ENCODE assay signal across 23 cellular contexts in the genomic region with DNA sequence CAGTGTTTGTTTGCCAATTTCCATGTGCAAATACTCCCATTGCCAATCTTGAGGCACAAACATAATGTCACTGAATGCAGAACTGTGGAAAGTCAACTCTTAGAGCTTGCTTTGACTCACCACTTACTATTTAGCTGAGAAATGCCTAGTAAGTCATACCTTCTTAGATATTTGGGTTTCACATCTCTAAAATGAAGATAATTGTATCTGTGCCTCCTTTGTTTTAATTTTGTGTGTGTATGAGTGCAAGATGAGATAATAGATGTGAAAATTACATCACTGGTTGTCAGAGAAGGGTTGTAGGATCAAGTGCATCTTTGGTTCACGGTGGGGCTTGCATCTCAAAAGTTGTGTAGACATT.
"Had no signal": no experiment of that assay in that cellular context is flagged by ENCODE, and none has a peak within 500 bp of the region (broad histone marks: within the 10 kb centered on the region; RNA-seq: fewer than 3 reads in every experiment).

No MANE protein-coding gene starts in this region.

- ATAC-seq: psoas muscle; right cardiac atrium; sciatic nerve; stimulated activated memory B cell treated with anti-CD40 and anti-IgM and Interleukin-4, amounts not matched to agents 10 μg/mL and 1 μg/mL and 100 μg/mL, for 72 hours; stimulated activated naive CD8-positive, alpha-beta T cell treated with anti-CD3 and anti-CD28 coated beads, Interleukin-15, amount 100 ng/mL, for 72 hours; stimulated activated naive CD8-positive, alpha-beta T cell treated with anti-CD3 and anti-CD28 coated beads, Interleukin-15, Interleukin-2, amounts not matched to agents 100 U/mL and 50 U/mL, for 24 hours; upper lobe of right lung had no signal

- DNase-seq: natural killer cell; occipital lobe; ovary; posterior cingulate gyrus; psoas muscle; right cardiac atrium; spleen; stimulated activated CD4-positive, alpha-beta T cell treated with anti-CD3 and anti-CD28 coated beads, Interleukin-12 subunit alpha, Interleukin-12 subunit beta, amount 100 ng/mL, for 4 hours; stimulated activated CD4-positive, alpha-beta T cell treated with anti-CD3 and anti-CD28 coated beads, Interleukin-1b, Interleukin-23, amount 100 ng/mL, for 48 hours; stimulated activated CD4-positive, alpha-beta T cell treated with anti-CD3 and anti-CD28 coated beads, Interleukin-4, amount 100 ng/mL, for 1 hour; stimulated activated CD4-positive, alpha-beta T cell treated with anti-CD3 and anti-CD28 coated beads, Interleukin-4, amount 100 ng/mL, for 4 hours; stimulated activated CD8-positive, alpha-beta memory T cell treated with anti-CD3 and anti-CD28 coated beads, Interleukin-4, amount 100 ng/mL, for 48 hours; stimulated activated naive CD4-positive, alpha-beta T cell; stimulated activated naive CD8-positive, alpha-beta T cell treated with anti-CD3 and anti-CD28 coated beads, Interleukin-15, amount 100 ng/mL, for 72 hours; stimulated activated naive CD8-positive, alpha-beta T cell treated with anti-CD3 and anti-CD28 coated beads, Interleukin-15, Interleukin-2, amounts not matched to agents 100 U/mL and 50 U/mL, for 24 hours; substantia nigra; testis; tibial artery; transverse colon; upper lobe of right lung; uterus had no signal
